8 cellular contexts compared by ENCODE assay signal in genomic region chr20:3767434-3768341, GRCh38. TPM values are rescaled to one million over a fixed set of nuclear protein-coding genes. Genes with fewer than 3 reads are reported as not detected.
DNase-seq lines count a peak whose midpoint lies in the region; ATAC-seq and TF ChIP-seq lines count a peak whose summit lies in the region.

Gene ADISSP (minus strand): TSS chr20:3767753. CDS start chr20:3760100, 7,653 bp downstream.

- peaks cover 4 to 10% (median 7%) of the 10 kb centered on the region in 3 donors for H3K27me3 Mint-ChIP-seq in immature natural killer cell (ENCODE audit: low read depth in 3 of 3)

- peak within 1 kb of the TSS; percentile 91 to 97 (median 93) for H3K27ac Mint-ChIP-seq in immature natural killer cell

- ATAC-seq in GM19023 (IDR thresholded peaks at IDR 0.05; ENCODE audit: unreplicated experiment) (peak; percentile 92), HG03280 (IDR thresholded peaks at IDR 0.05; ENCODE audit: unreplicated experiment) (peak; percentile 94)

- peak within 1 kb of the TSS; percentile 87 to 92 (median 90) for H3K4me3 Mint-ChIP-seq in immature natural killer cell

- peaks cover 10 to 11% of the 10 kb centered on the region in 2 donors for H3K4me1 Mint-ChIP-seq in immature natural killer cell

- TF ChIP-seq CTCF in AG10803 (conservative IDR thresholded peaks at IDR 0.05; ENCODE audit: low read length): peak; percentile 17; the same call in 1 of the 2 replicates

- H3K36me3 Mint-ChIP-seq in immature natural killer cell: no peaks in the 10 kb centered on the region

- peak within 1 kb of the TSS; percentile 87 for H3K4me3 ChIP-seq in AG10803 (ENCODE audit: low read length)

- DNase-seq in AG10803 (ENCODE audit: low read depth) (peak; percentile 98), NCI-H345 treated with DMSO at 0.1 percent for 48 hours (lab: John Stamatoyannopoulos, UW; ENCODE audit: unreplicated experiment) (peak; percentile 99), immature natural killer cell (peak; percentile 97 to 98 (median 98)), smooth muscle cell of the brain vasculature (ENCODE audit: low read depth, low spot score) (peak; percentile 96)
- DNase-seq in activated CD4-positive, CD25-positive, alpha-beta regulatory T cell (lab: John Stamatoyannopoulos, UW): peak; percentile 92 to 96 (median 96)
- peak; percentile 95 for DNase-seq in central memory CD4-positive, alpha-beta T cell

- H3K9me3 Mint-ChIP-seq in immature natural killer cell: no peaks in the 10 kb centered on the region

RNA-seq across cellular contexts. Expression of gene ADISSP, which starts in this region (rescaled TPM):
- 10 to 100 TPM; 16.4 to 27.5 (median 16.6) TPM for polyA plus RNA-seq in immature natural killer cell

Comparison
In these comparisons a context has a peak if more than half of its experiments do, and no peak if none do; other contexts are left out.
1. Peak in every context shown above with its lines: DNase-seq, ATAC-seq and H3K4me3 ChIP-seq.